ENCODE assay signal across 7 cellular contexts in genomic region chr5:510521-510920, GRCh38.
"Had no signal": no experiment of that assay in that cellular context is flagged by ENCODE, and none has a peak within 500 bp of the region (broad histone marks: within the 10 kb centered on the region; RNA-seq: fewer than 3 reads in every experiment).

No MANE protein-coding gene starts in this region.

- H3K4me1 ChIP-seq: HAP-1 had no signal

- H3K9me3 ChIP-seq: HAP-1 had no signal

- DNase-seq: GM23248, GOT3, H7, IMR-90 had no signal

- ATAC-seq: HCT116, K562 had no signal

- H3K27ac ChIP-seq: GM23248 had no signal

- H3K4me3 ChIP-seq: GM23248, HAP-1, K562 had no signal

- H3K9ac ChIP-seq: GM23248 had no signal

- H2AFZ ChIP-seq: GM23248 had no signal

- H3K36me3 ChIP-seq: HAP-1 had no signal
